Comparison of ENCODE assay signal across 7 cellular contexts in genomic region chr1:150256549-150257341, GRCh38. TPM values are rescaled to one million over a fixed set of nuclear protein-coding genes. Genes with fewer than 3 reads are reported as not detected.
A peak's percentile ranks its signal among the peaks of the same experiment; 100 is the strongest.
DNase-seq lines count a peak whose midpoint lies in the region; ATAC-seq, FAIRE-seq and TF ChIP-seq lines count a peak whose summit lies in the region.
"Had no signal": no experiment of that assay in that cellular context is flagged by ENCODE, and none has a peak within 500 bp of the region (broad histone marks: within the 10 kb centered on the region; RNA-seq: fewer than 3 reads in every experiment).

No MANE protein-coding gene starts in this region.

- H3K9ac ChIP-seq in kidney (ENCODE audit: low read length in 2 of 2) = peak overlapping the region; percentile 20 to 45

- peaks cover 14% of the 10 kb centered on the region in 2 donors for H3K4me1 ChIP-seq in kidney (ENCODE audit: control insufficient read depth in 1 of 2, insufficient read depth in 1 of 2, low read depth in 1 of 2, low read length in 2 of 2)

- peak overlapping the region; percentile 16; the same call in 1 of the 2 replicates for H3K27ac ChIP-seq in RWPE1
- H3K27ac ChIP-seq in kidney (ENCODE audit: low read depth in 2 of 2, low read length in 2 of 2) = no peak overlapping the region

- CTCF ChIA-PET in RWPE1 (lab: Yijun Ruan, JAX) = interaction anchor here (0.7 to 2.7 kb wide), 6 partner anchors 11 to 50 kb away, joined by 3 to 21 read pairs (median 4); partner anchors contain the start of gene CIART

- intact Hi-C loops in kidney (cut with DNase I) = no loop called here

- peak overlapping the region; percentile 28 for H3K4me3 ChIP-seq in AG10803 (ENCODE audit: low read length)
- no peak overlapping the region for H3K4me3 ChIP-seq in kidney (ENCODE audit: low read length in 2 of 2)

- no peaks in the 10 kb centered on the region for H3K9me3 ChIP-seq in kidney (ENCODE audit: control insufficient read depth in 1 of 2, low read length in 2 of 2)

- peak; percentile 53 for DNase-seq in AG10803 (ENCODE audit: low read depth)
- DNase-seq in RWPE1 (ENCODE audit: low spot score) = no peak
- no peak for DNase-seq in kidney
- DNase-seq in DMS153 (lab: John Stamatoyannopoulos, UW) = no peak
- DNase-seq: DND-41 had no signal

- ATAC-seq in GM21737 (IDR thresholded peaks at IDR 0.05; ENCODE audit: unreplicated experiment) (no peak), GM18858 (IDR thresholded peaks at IDR 0.05; ENCODE audit: unreplicated experiment) (no peak)

- POLR2A ChIA-PET in RWPE1 (lab: Yijun Ruan, JAX; ENCODE audit: low non-redundant PET) = no interaction called here

- TF ChIP-seq CTCF in AG10803 (conservative IDR thresholded peaks at IDR 0.05; ENCODE audit: low read length) (no peak), RWPE1 (conservative IDR thresholded peaks at IDR 0.05; ENCODE audit: low read depth) (no peak), kidney (IDR thresholded peaks at IDR 0.05; ENCODE audit: borderline replicate concordance, extremely low read depth, insufficient read depth) (no peak)

- FAIRE-seq in kidney (lab: Jason Lieb, UNC) = no peak

- H3K36me3 ChIP-seq in kidney (ENCODE audit: control insufficient read depth in 1 of 2, insufficient read depth in 2 of 2, low read length in 2 of 2) = no peaks in the 10 kb centered on the region

RNA-seq across cellular contexts. Expression of gene CA14, which starts 0.8 kb away (rescaled TPM):
- 0.35 TPM for total RNA-seq in kidney
- 0.41 TPM for polyA plus RNA-seq in kidney (ENCODE audit: insufficient read depth, low read depth, low replicate concordance)

RNA-seq across cellular contexts. Expression of gene APH1A, which starts 12.1 kb away (rescaled TPM):
- total RNA-seq in kidney = 147 TPM
- 116 TPM for polyA plus RNA-seq in kidney (ENCODE audit: insufficient read depth, low read depth, low replicate concordance)

RNA-seq across cellular contexts. Expression of gene C1orf54, which starts 15.8 kb away (rescaled TPM):
- 17.1 TPM for total RNA-seq in kidney
- polyA plus RNA-seq in kidney (ENCODE audit: insufficient read depth, low read depth, low replicate concordance) = 67.2 TPM

RNA-seq across cellular contexts. Expression of gene ANP32E, which starts 20.8 kb away (rescaled TPM):
- total RNA-seq in kidney = 41.7 TPM
- 22.1 TPM for polyA plus RNA-seq in kidney (ENCODE audit: insufficient read depth, low read depth, low replicate concordance)

RNA-seq across cellular contexts. Expression of gene CIART, which starts 25.6 kb away (rescaled TPM):
- 8.8 TPM for total RNA-seq in kidney
- 9.1 TPM for polyA plus RNA-seq in kidney (ENCODE audit: insufficient read depth, low read depth, low replicate concordance)
